Comparison of ENCODE assay signal across 9 cellular contexts in genomic region chr17:45895304-45895968, GRCh38. TPM values are rescaled to one million over a fixed set of nuclear protein-coding genes. Genes with fewer than 3 reads are reported as not detected.
DNase-seq lines count a peak whose midpoint lies in the region; ATAC-seq and TF ChIP-seq lines count a peak whose summit lies in the region.
"Had no signal": no experiment of that assay in that cellular context is flagged by ENCODE, and none has a peak within 500 bp of the region (broad histone marks: within the 10 kb centered on the region; RNA-seq: fewer than 3 reads in every experiment).

No MANE protein-coding gene starts in this region.

- H3K27ac Mint-ChIP-seq in T-helper 2 cell treated with Interferon-gamma antibody and Interleukin-4, amounts not matched to agents 5 μg/mL and 100 μg/mL, for 36 hours: no peak overlapping the region
- H3K27ac Mint-ChIP-seq in endodermal cell (no peak overlapping the region), naive B cell (peak overlapping the region in 1 of 6 donors; percentile 20)

- no peaks in the 10 kb centered on the region for H3K9me3 ChIP-seq in endodermal cell (ENCODE audit: control insufficient read depth, low read length)
- no peaks in the 10 kb centered on the region for H3K9me3 ChIP-seq in vagina

- H3K9me3 Mint-ChIP-seq in T-helper 2 cell treated with Interferon-gamma antibody and Interleukin-4, amounts not matched to agents 5 μg/mL and 100 μg/mL, for 36 hours: no peaks in the 10 kb centered on the region
- H3K9me3 Mint-ChIP-seq in endodermal cell (no peaks in the 10 kb centered on the region), naive B cell (peaks cover 0 to 2% (median 0%) of the 10 kb centered on the region in 7 donors)

- ATAC-seq in naive B cell (ENCODE audit: low read depth in 2 of 2) (peak; percentile 42), HG02973 (IDR thresholded peaks at IDR 0.05; ENCODE audit: unreplicated experiment) (no peak), HG03159 (IDR thresholded peaks at IDR 0.05; ENCODE audit: unreplicated experiment) (no peak)

- H3K9ac ChIP-seq in endodermal cell (ENCODE audit: extremely low read depth, low read length, poor library complexity, severe bottlenecking): no peak overlapping the region

- no peak for TF ChIP-seq POLR2A in vagina (IDR thresholded peaks at IDR 0.05)

- peaks cover 5% of the 10 kb centered on the region for H3K4me1 Mint-ChIP-seq in T-helper 2 cell treated with Interferon-gamma antibody and Interleukin-4, amounts not matched to agents 5 μg/mL and 100 μg/mL, for 36 hours (ENCODE audit: low read depth)
- peaks cover 6% of the 10 kb centered on the region for H3K4me1 Mint-ChIP-seq in endodermal cell
- peaks cover 0 to 20% (median 15%) of the 10 kb centered on the region in 3 donors for H3K4me1 Mint-ChIP-seq in naive B cell

- TF ChIP-seq CTCF in BJ (IDR thresholded peaks at IDR 0.05; ENCODE audit: insufficient read depth, low read depth, low read length): no peak
- peak; percentile 30 for TF ChIP-seq CTCF in endodermal cell (conservative IDR thresholded peaks at IDR 0.05)
- no peak for TF ChIP-seq CTCF in vagina (IDR thresholded peaks at IDR 0.05)

- DNase-seq in BJ (ENCODE audit: low read depth): no peak
- peak; percentile 51 for DNase-seq in HuH-7.5 (ENCODE audit: low spot score)
- DNase-seq in T-helper 2 cell treated with Interferon-gamma antibody and Interleukin-4, amounts not matched to agents 5 μg/mL and 100 μg/mL, for 36 hours (ENCODE audit: low spot score): no peak
- DNase-seq in endodermal cell: peak; percentile 76
- DNase-seq in naive B cell: no peak
- no peak for DNase-seq in vagina (ENCODE audit: extremely low spot score in 2 of 2)

- peaks cover 2% of the 10 kb centered on the region for H3K4me1 ChIP-seq in endodermal cell (ENCODE audit: control insufficient read depth, insufficient read depth, low read length)
- H3K4me1 ChIP-seq in vagina: peaks cover 31% of the 10 kb centered on the region

- WGBS in endodermal cell (ENCODE audit: insufficient coverage in 1 of 2, insufficient read length in 1 of 2), 2 experiments: 1 to 2% methylated on average over 14 to 60 of the region's 63 CpGs

- CTCF ChIA-PET in BJ (lab: Yijun Ruan, JAX): interaction anchor here (0.6 to 2.5 kb wide), 2 partner anchors 10 to 653 kb away, joined by 3 to 11 read pairs; no protein-coding TSS in a partner anchor

- peak overlapping the region; percentile 77 for H3K4me3 Mint-ChIP-seq in T-helper 2 cell treated with Interferon-gamma antibody and Interleukin-4, amounts not matched to agents 5 μg/mL and 100 μg/mL, for 36 hours
- H3K4me3 Mint-ChIP-seq in endodermal cell (peak overlapping the region; percentile 58), naive B cell (peak overlapping the region; percentile 82 to 92 (median 88))

- peaks cover 31% of the 10 kb centered on the region for H3K27me3 ChIP-seq in BJ (ENCODE audit: control insufficient read depth, insufficient read depth, low read length)
- peaks cover 92% of the 10 kb centered on the region for H3K27me3 ChIP-seq in endodermal cell (ENCODE audit: control insufficient read depth, insufficient read depth, low read length, poor library complexity, severe bottlenecking)
- no peaks in the 10 kb centered on the region for H3K27me3 ChIP-seq in vagina

- peaks cover 67% of the 10 kb centered on the region for H3K27me3 Mint-ChIP-seq in T-helper 2 cell treated with Interferon-gamma antibody and Interleukin-4, amounts not matched to agents 5 μg/mL and 100 μg/mL, for 36 hours (ENCODE audit: low read depth)
- H3K27me3 Mint-ChIP-seq in endodermal cell (ENCODE audit: insufficient read depth) (peaks cover 93% of the 10 kb centered on the region), naive B cell (peaks cover 28 to 60% (median 30%) of the 10 kb centered on the region in 3 donors)

- H3K4me3 ChIP-seq in BJ (ENCODE audit: low read depth, low read length) (peak overlapping the region; percentile 64), endodermal cell (ENCODE audit: low read length) (peak overlapping the region; percentile 75), vagina (peak overlapping the region; percentile 87 to 95)

- no peaks in the 10 kb centered on the region for H3K36me3 ChIP-seq in BJ (ENCODE audit: control insufficient read depth, insufficient read depth, low read length)
- H3K36me3 ChIP-seq in endodermal cell (ENCODE audit: control insufficient read depth, insufficient read depth, low read length): no peaks in the 10 kb centered on the region
- H3K36me3 ChIP-seq in vagina: no peaks in the 10 kb centered on the region

- intact Hi-C loops in vagina (cut with DNase I): no loop called here

- H3K27ac ChIP-seq in endodermal cell (ENCODE audit: low read depth, low read length) (no peak overlapping the region), vagina (no peak overlapping the region)

- no peaks in the 10 kb centered on the region for H3K36me3 Mint-ChIP-seq in T-helper 2 cell treated with Interferon-gamma antibody and Interleukin-4, amounts not matched to agents 5 μg/mL and 100 μg/mL, for 36 hours (ENCODE audit: low read depth)
- H3K36me3 Mint-ChIP-seq in endodermal cell (ENCODE audit: low read depth) (no peaks in the 10 kb centered on the region), naive B cell (no peaks in the 10 kb centered on the region)

- POLR2A ChIA-PET in BJ (lab: Charles Lee): no interaction called here

RNA-seq across cellular contexts. Expression of gene MAPT, which starts 1.1 kb away (rescaled TPM):
- 0.16 and 0.23 TPM in 2 replicates for polyA plus RNA-seq in BJ (2011; rRNA removed)
- polyA minus RNA-seq in BJ (2011; rRNA and poly(A)+ RNA removed): 0.15 TPM in 1 of 2 replicates, not detected in the other
- total RNA-seq in endodermal cell: under 1 TPM; 0.69 to 0.73 TPM
- polyA plus RNA-seq in endodermal cell (2013, experiment 1 of 2): 10.8 TPM
- 8.2 TPM for polyA plus RNA-seq in endodermal cell (2013, experiment 2 of 2)
- polyA plus RNA-seq in naive B cell (ENCODE audit: low read depth in 6 of 6): under 1 TPM in 2 of 6 donors, not detected in 4; 0.10 to 0.29 TPM
- total RNA-seq in vagina: 6.1 TPM

RNA-seq across cellular contexts. Expression of gene SPPL2C, which starts 50.8 kb away (rescaled TPM):
- not detected in 2 replicates for polyA plus RNA-seq in BJ (2011; rRNA removed)
- polyA minus RNA-seq in BJ (2011; rRNA and poly(A)+ RNA removed): not detected in 2 replicates
- total RNA-seq in endodermal cell: not detected
- polyA plus RNA-seq in endodermal cell (2013, experiment 1 of 2): not detected
- not detected for polyA plus RNA-seq in endodermal cell (2013, experiment 2 of 2)
- not detected for polyA plus RNA-seq in naive B cell (ENCODE audit: low read depth in 6 of 6)
- total RNA-seq in vagina: not detected
- total RNA-seq: glomerular endothelial cell had no signal

Comparison
In these comparisons a context has a peak if more than half of its experiments do, and no peak if none do; other contexts are left out.
1. DNase-seq: peak in HuH-7.5 (single experiment) and endodermal cell (single experiment); none in BJ (single experiment), T-helper 2 cell treated with Interferon-gamma antibody and Interleukin-4, amounts not matched to agents 5 μg/mL and 100 μg/mL, for 36 hours (single experiment), naive B cell (single experiment) and vagina (0 of 2).
2. ATAC-seq: peak in naive B cell (2 of 2); none in HG02973 (single experiment) and HG03159 (single experiment).
3. Peak in every context shown above with its lines, with median percentiles within 50 percentile points of each other: H3K4me3 ChIP-seq and H3K4me3 Mint-ChIP-seq.